Comparison of ENCODE assay signal across 8 cellular contexts in the genomic region with DNA sequence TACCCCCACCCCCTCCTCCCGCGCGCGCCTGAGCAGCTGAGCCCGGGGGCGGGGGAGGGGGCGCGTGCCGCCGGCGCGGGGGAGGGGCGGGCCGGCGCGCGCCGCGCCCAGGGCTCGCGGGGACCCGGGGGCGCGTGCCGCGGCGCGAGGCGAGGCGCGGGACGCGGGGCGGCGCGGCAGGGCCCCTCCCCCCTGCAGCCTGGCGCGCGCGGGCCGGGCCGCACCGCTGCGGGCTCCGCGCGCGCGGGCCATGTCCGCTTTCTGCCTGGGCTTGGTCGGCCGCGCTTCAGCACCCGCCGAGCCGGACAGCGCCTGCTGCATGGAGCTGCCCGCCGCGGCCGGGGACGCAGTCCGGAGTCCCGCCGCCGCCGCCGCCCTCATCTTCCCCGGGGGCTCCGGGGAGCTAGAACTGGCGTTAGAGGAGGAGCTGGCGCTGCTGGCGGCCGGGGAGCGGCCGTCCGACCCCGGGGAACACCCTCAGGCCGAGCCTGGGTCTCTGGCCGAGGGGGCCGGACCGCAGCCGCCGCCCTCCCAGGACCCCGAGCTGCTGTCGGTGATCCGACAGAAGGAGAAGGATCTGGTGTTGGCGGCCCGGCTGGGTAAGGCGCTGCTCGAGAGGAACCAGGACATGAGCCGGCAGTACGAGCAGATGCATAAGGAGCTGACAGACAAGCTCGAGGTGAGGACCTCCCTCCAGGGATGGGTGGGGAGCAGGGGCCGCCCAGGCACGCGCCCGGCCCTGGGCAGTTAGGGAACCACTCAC. TPM values are rescaled to one million over a fixed set of nuclear protein-coding genes. Genes with fewer than 3 reads are reported as not detected.
A peak's percentile ranks its signal among the peaks of the same experiment; 100 is the strongest.
DNase-seq lines count a peak whose midpoint lies in the region; ATAC-seq and TF ChIP-seq lines count a peak whose summit lies in the region.

No MANE protein-coding gene starts in this region.

- ATAC-seq in GM21786 (IDR thresholded peaks at IDR 0.05; ENCODE audit: unreplicated experiment), result peak; percentile 28

- in situ Hi-C loops in G401 (cut with HindIII; ENCODE audit: low sequenced_read_pairs), result no loop called here

- DNase-seq in G401 (ENCODE audit: low spot score) (peak; percentile 33), LoVo (ENCODE audit: low spot score) (peak; percentile 85), choroid plexus epithelial cell (ENCODE audit: low read depth) (peak; percentile 79), kidney glomerular epithelial cell (lab: John Stamatoyannopoulos, UW) (peak; percentile 56), KG1 (lab: John Stamatoyannopoulos, UW) (no peak)
- peak; percentile 84 for DNase-seq in activated CD4-positive, CD25-positive, alpha-beta regulatory T cell treated with anti-CD3 and anti-CD28 coated beads, Interleukin-2, amount 50 U/mL, for 72 hours
- peak; percentile 82 for DNase-seq in stimulated activated CD4-positive, alpha-beta T cell treated with anti-CD3 and anti-CD28 coated beads, Interleukin-15, amount 100 ng/mL, for 24 hours

- peak overlapping the region; percentile 58 for H3K4me3 ChIP-seq in choroid plexus epithelial cell (ENCODE audit: low read depth, low read length)

- no peak for TF ChIP-seq CTCF in choroid plexus epithelial cell (conservative IDR thresholded peaks at IDR 0.05; ENCODE audit: low read depth, low read length)

RNA-seq across cellular contexts. Expression of a gene that starts 0.8 kb away (rescaled TPM):
- 13.5 and 14.2 TPM in 2 replicates for total RNA-seq in G401 (2014; rRNA removed; shearing (Covaris generic))
